In the genomic region with DNA sequence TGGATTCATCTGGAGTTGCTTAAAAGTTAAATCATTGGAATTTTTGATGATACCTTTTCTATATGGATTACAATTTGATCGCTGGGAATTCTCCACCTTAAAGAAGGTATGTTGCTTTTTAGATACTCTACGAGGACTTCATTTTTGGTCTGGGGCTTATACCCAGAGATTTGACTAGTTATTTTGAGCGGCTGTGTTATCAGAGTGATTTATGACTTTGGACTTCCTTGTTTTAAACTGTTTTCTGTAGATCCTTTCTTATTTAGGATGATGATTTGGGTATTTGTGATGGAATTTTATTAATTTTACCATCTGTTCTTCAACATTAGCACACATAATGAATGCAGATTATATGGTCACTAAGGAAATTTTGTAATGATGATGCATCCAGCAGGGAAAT, we compare ENCODE assay signal across 1 cellular context.
TF ChIP-seq lines count a peak whose summit lies in the region.

No MANE protein-coding gene starts in this region.

TF ChIP-seq in WTC11, 78 proteins besides CTCF, POLR2A, EP300 and RAD21:
- TF ChIP-seq, protein P1, sequence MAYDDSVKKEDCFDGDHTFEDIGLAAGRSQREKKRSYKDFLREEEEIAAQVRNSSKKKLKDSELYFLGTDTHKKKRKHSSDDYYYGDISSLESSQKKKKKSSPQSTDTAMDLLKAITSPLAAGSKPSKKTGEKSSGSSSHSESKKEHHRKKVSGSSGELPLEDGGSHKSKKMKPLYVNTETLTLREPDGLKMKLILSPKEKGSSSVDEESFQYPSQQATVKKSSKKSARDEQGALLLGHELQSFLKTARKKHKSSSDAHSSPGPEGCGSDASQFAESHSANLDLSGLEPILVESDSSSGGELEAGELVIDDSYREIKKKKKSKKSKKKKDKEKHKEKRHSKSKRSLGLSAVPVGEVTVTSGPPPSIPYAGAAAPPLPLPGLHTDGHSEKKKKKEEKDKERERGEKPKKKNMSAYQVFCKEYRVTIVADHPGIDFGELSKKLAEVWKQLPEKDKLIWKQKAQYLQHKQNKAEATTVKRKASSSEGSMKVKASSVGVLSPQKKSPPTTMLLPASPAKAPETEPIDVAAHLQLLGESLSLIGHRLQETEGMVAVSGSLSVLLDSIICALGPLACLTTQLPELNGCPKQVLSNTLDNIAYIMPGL (CRISPR knock-in tag; IDR thresholded peaks at IDR 0.05), result no peak
- no peak for TF ChIP-seq ETV6 (CRISPR knock-in tag; IDR thresholded peaks at IDR 0.05)
- TF ChIP-seq RELA (CRISPR knock-in tag; IDR thresholded peaks at IDR 0.05; ENCODE audit: borderline replicate concordance), result no peak
- TF ChIP-seq, protein P2, sequence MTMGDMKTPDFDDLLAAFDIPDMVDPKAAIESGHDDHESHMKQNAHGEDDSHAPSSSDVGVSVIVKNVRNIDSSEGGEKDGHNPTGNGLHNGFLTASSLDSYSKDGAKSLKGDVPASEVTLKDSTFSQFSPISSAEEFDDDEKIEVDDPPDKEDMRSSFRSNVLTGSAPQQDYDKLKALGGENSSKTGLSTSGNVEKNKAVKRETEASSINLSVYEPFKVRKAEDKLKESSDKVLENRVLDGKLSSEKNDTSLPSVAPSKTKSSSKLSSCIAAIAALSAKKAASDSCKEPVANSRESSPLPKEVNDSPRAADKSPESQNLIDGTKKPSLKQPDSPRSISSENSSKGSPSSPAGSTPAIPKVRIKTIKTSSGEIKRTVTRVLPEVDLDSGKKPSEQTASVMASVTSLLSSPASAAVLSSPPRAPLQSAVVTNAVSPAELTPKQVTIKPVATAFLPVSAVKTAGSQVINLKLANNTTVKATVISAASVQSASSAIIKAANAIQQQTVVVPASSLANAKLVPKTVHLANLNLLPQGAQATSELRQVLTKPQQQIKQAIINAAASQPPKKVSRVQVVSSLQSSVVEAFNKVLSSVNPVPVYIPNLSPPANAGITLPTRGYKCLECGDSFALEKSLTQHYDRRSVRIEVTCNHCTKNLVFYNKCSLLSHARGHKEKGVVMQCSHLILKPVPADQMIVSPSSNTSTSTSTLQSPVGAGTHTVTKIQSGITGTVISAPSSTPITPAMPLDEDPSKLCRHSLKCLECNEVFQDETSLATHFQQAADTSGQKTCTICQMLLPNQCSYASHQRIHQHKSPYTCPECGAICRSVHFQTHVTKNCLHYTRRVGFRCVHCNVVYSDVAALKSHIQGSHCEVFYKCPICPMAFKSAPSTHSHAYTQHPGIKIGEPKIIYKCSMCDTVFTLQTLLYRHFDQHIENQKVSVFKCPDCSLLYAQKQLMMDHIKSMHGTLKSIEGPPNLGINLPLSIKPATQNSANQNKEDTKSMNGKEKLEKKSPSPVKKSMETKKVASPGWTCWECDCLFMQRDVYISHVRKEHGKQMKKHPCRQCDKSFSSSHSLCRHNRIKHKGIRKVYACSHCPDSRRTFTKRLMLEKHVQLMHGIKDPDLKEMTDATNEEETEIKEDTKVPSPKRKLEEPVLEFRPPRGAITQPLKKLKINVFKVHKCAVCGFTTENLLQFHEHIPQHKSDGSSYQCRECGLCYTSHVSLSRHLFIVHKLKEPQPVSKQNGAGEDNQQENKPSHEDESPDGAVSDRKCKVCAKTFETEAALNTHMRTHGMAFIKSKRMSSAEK (CRISPR knock-in tag; IDR thresholded peaks at IDR 0.05; ENCODE audit: borderline replicate concordance), result no peak
- TF ChIP-seq GRHL2 (CRISPR knock-in tag; IDR thresholded peaks at IDR 0.05; ENCODE audit: insufficient replicate concordance, severe bottlenecking), result no peak
- TF ChIP-seq, protein P3, sequence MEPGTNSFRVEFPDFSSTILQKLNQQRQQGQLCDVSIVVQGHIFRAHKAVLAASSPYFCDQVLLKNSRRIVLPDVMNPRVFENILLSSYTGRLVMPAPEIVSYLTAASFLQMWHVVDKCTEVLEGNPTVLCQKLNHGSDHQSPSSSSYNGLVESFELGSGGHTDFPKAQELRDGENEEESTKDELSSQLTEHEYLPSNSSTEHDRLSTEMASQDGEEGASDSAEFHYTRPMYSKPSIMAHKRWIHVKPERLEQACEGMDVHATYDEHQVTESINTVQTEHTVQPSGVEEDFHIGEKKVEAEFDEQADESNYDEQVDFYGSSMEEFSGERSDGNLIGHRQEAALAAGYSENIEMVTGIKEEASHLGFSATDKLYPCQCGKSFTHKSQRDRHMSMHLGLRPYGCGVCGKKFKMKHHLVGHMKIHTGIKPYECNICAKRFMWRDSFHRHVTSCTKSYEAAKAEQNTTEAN (CRISPR knock-in tag; IDR thresholded peaks at IDR 0.05), result no peak
- TF ChIP-seq, protein P4, sequence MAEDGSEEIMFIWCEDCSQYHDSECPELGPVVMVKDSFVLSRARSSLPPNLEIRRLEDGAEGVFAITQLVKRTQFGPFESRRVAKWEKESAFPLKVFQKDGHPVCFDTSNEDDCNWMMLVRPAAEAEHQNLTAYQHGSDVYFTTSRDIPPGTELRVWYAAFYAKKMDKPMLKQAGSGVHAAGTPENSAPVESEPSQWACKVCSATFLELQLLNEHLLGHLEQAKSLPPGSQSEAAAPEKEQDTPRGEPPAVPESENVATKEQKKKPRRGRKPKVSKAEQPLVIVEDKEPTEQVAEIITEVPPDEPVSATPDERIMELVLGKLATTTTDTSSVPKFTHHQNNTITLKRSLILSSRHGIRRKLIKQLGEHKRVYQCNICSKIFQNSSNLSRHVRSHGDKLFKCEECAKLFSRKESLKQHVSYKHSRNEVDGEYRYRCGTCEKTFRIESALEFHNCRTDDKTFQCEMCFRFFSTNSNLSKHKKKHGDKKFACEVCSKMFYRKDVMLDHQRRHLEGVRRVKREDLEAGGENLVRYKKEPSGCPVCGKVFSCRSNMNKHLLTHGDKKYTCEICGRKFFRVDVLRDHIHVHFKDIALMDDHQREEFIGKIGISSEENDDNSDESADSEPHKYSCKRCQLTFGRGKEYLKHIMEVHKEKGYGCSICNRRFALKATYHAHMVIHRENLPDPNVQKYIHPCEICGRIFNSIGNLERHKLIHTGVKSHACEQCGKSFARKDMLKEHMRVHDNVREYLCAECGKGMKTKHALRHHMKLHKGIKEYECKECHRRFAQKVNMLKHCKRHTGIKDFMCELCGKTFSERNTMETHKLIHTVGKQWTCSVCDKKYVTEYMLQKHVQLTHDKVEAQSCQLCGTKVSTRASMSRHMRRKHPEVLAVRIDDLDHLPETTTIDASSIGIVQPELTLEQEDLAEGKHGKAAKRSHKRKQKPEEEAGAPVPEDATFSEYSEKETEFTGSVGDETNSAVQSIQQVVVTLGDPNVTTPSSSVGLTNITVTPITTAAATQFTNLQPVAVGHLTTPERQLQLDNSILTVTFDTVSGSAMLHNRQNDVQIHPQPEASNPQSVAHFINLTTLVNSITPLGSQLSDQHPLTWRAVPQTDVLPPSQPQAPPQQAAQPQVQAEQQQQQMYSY (CRISPR knock-in tag; IDR thresholded peaks at IDR 0.05), result no peak
- no peak for TF ChIP-seq MXD4 (CRISPR knock-in tag; IDR thresholded peaks at IDR 0.05; ENCODE audit: borderline replicate concordance)
- TF ChIP-seq NR2C2 (CRISPR knock-in tag; IDR thresholded peaks at IDR 0.05), result no peak
- TF ChIP-seq, protein P5, sequence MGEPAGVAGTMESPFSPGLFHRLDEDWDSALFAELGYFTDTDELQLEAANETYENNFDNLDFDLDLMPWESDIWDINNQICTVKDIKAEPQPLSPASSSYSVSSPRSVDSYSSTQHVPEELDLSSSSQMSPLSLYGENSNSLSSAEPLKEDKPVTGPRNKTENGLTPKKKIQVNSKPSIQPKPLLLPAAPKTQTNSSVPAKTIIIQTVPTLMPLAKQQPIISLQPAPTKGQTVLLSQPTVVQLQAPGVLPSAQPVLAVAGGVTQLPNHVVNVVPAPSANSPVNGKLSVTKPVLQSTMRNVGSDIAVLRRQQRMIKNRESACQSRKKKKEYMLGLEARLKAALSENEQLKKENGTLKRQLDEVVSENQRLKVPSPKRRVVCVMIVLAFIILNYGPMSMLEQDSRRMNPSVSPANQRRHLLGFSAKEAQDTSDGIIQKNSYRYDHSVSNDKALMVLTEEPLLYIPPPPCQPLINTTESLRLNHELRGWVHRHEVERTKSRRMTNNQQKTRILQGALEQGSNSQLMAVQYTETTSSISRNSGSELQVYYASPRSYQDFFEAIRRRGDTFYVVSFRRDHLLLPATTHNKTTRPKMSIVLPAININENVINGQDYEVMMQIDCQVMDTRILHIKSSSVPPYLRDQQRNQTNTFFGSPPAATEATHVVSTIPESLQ (CRISPR knock-in tag; IDR thresholded peaks at IDR 0.05), result no peak
- TF ChIP-seq JUN (CRISPR knock-in tag; IDR thresholded peaks at IDR 0.05), result no peak
- TF ChIP-seq, protein P6, sequence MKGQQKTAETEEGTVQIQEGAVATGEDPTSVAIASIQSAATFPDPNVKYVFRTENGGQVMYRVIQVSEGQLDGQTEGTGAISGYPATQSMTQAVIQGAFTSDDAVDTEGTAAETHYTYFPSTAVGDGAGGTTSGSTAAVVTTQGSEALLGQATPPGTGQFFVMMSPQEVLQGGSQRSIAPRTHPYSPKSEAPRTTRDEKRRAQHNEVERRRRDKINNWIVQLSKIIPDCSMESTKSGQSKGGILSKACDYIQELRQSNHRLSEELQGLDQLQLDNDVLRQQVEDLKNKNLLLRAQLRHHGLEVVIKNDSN (CRISPR knock-in tag; IDR thresholded peaks at IDR 0.05), result no peak
- no peak for TF ChIP-seq NFATC4 (CRISPR knock-in tag; IDR thresholded peaks at IDR 0.05)
- TF ChIP-seq ZNF317 (CRISPR knock-in tag; IDR thresholded peaks at IDR 0.05; ENCODE audit: borderline replicate concordance, low read depth), result no peak
- no peak for TF ChIP-seq FOXJ3 (CRISPR knock-in tag; IDR thresholded peaks at IDR 0.05; ENCODE audit: borderline replicate concordance)
- no peak for TF ChIP-seq RORB (CRISPR knock-in tag; IDR thresholded peaks at IDR 0.05)
- TF ChIP-seq, protein P7, sequence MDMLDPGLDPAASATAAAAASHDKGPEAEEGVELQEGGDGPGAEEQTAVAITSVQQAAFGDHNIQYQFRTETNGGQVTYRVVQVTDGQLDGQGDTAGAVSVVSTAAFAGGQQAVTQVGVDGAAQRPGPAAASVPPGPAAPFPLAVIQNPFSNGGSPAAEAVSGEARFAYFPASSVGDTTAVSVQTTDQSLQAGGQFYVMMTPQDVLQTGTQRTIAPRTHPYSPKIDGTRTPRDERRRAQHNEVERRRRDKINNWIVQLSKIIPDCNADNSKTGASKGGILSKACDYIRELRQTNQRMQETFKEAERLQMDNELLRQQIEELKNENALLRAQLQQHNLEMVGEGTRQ (CRISPR knock-in tag; IDR thresholded peaks at IDR 0.05), result no peak
